In genomic region chr9:73845539-73845938, GRCh38 we compare ENCODE assay signal across 18 cellular contexts.
A peak's percentile ranks its signal among the peaks of the same experiment; 100 is the strongest.
DNase-seq lines count a peak whose midpoint lies in the region; ATAC-seq and TF ChIP-seq lines count a peak whose summit lies in the region.
"Had no signal": no experiment of that assay in that cellular context is flagged by ENCODE, and none has a peak within 500 bp of the region (broad histone marks: within the 10 kb centered on the region; RNA-seq: fewer than 3 reads in every experiment).

No MANE protein-coding gene starts in this region.

- no peak overlapping the region for H3K4me2 ChIP-seq in PC-9

- H3K4me3 ChIP-seq in lower lobe of right lung (no peak overlapping the region), PC-9 (no peak overlapping the region)
- H3K4me3 ChIP-seq: cardiac muscle cell, stomach had no signal

- intact Hi-C loops in lower lobe of right lung (cut with DNase I), result no loop called here
- intact Hi-C loops in PC-9 (cut with micrococcal nuclease; ENCODE audit: unreplicated experiment), result no loop called here

- no peaks in the 10 kb centered on the region for H3K79me2 ChIP-seq in PC-9 (ENCODE audit: low read depth)

- H3K36me3 ChIP-seq in lower lobe of right lung, result no peaks in the 10 kb centered on the region
- no peaks in the 10 kb centered on the region for H3K36me3 ChIP-seq in PC-9 (ENCODE audit: low read depth)
- H3K36me3 ChIP-seq: cardiac muscle cell, stomach had no signal

- POLR2A ChIA-PET in PC-9 (lab: Charles Lee; ENCODE audit: unreplicated experiment), result no interaction called here

- no peak overlapping the region for H3K27ac ChIP-seq in lower lobe of right lung
- H3K27ac ChIP-seq in PC-9, result no peak overlapping the region
- H3K27ac ChIP-seq: cardiac muscle cell, foreskin keratinocyte, RWPE1, stomach had no signal

- H3F3A ChIP-seq in PC-9 (ENCODE audit: insufficient read depth, low read depth), result no peaks in the 10 kb centered on the region

- H3K36me3 Mint-ChIP-seq in stimulated activated naive B cell treated with anti-CD40 and anti-IgM and Interleukin-4, amounts not matched to agents 10 μg/mL and 1 μg/mL and 100 μg/mL, for 72 hours, result no peaks in the 10 kb centered on the region
- H3K36me3 Mint-ChIP-seq: CD4-positive, CD25-positive, alpha-beta regulatory T cell had no signal

- H4K20me1 ChIP-seq in PC-9 (ENCODE audit: insufficient read depth), result no peaks in the 10 kb centered on the region

- no peak for TF ChIP-seq CTCF in lower lobe of right lung (IDR thresholded peaks at IDR 0.05)
- TF ChIP-seq CTCF in PC-9 (conservative IDR thresholded peaks at IDR 0.05), result no peak

- H3K9me3 ChIP-seq in lower lobe of right lung (no peaks in the 10 kb centered on the region), PC-9 (ENCODE audit: insufficient read depth, low read depth) (no peaks in the 10 kb centered on the region)
- H3K9me3 ChIP-seq: stomach had no signal

- DNase-seq in stimulated activated naive B cell treated with anti-CD40 and anti-IgM and Interleukin-4, amounts not matched to agents 10 μg/mL and 1 μg/mL and 100 μg/mL, for 72 hours, result no peak
- DNase-seq in lower lobe of right lung, result no peak
- DNase-seq in DMS 273 treated with DMSO at 0.1 percent for 48 hours (lab: John Stamatoyannopoulos, UW), result no peak
- DNase-seq in PC-9, result no peak
- DNase-seq: activated CD4-positive, CD25-positive, alpha-beta regulatory T cell treated with anti-CD3 and anti-CD28 coated beads, Interleukin-2, amount 50 U/mL, for 72 hours; CD4-positive, CD25-positive, alpha-beta regulatory T cell; effector memory CD8-positive, alpha-beta T cell; foreskin keratinocyte; immature natural killer cell; NCI-H2029 treated with DMSO at 0.1 percent for 48 hours; stomach had no signal

- H3K4me1 Mint-ChIP-seq in stimulated activated naive B cell treated with anti-CD40 and anti-IgM and Interleukin-4, amounts not matched to agents 10 μg/mL and 1 μg/mL and 100 μg/mL, for 72 hours, result no peaks in the 10 kb centered on the region
- H3K4me1 Mint-ChIP-seq: CD4-positive, CD25-positive, alpha-beta regulatory T cell; immature natural killer cell had no signal

- H3K4me1 ChIP-seq in lower lobe of right lung, result no peaks in the 10 kb centered on the region
- H3K4me1 ChIP-seq in PC-9 (replicated peaks; ENCODE audit: insufficient read depth), result no peaks in the 10 kb centered on the region
- H3K4me1 ChIP-seq: stomach had no signal

- no peak overlapping the region for H3K4me3 Mint-ChIP-seq in stimulated activated naive B cell treated with anti-CD40 and anti-IgM and Interleukin-4, amounts not matched to agents 10 μg/mL and 1 μg/mL and 100 μg/mL, for 72 hours
- H3K4me3 Mint-ChIP-seq: CD4-positive, CD25-positive, alpha-beta regulatory T cell; effector memory CD8-positive, alpha-beta T cell; immature natural killer cell; T-helper 1 cell treated with Interleukin-12 subunit alpha and Interleukin-12 subunit beta and Interleukin-4 antibody, amounts not matched to agents 30 μg/mL and 1 μg/mL, for 36 hours had no signal

- CTCF ChIA-PET in PC-9 (lab: Charles Lee), result interaction anchor here (0.6 kb wide), 1 partner anchor 487 kb away, joined by 5 read pairs; no protein-coding TSS in a partner anchor

- no TSS peak for BruUV-seq in PC-9 (replicated peaks; lab: Mats Ljungman, UMichigan)

- H3K27me3 ChIP-seq in lower lobe of right lung (ENCODE audit: low read depth) (no peaks in the 10 kb centered on the region), PC-9 (ENCODE audit: insufficient read depth, low read depth) (no peaks in the 10 kb centered on the region)
- H3K27me3 ChIP-seq: cardiac muscle cell, foreskin keratinocyte, stomach had no signal

- ATAC-seq in GM19351 (IDR thresholded peaks at IDR 0.05; ENCODE audit: unreplicated experiment) (peak; percentile 84), HG02798 (IDR thresholded peaks at IDR 0.05; ENCODE audit: poor library complexity, unreplicated experiment) (peak; percentile 79), HG03460 (IDR thresholded peaks at IDR 0.05; ENCODE audit: unreplicated experiment) (peak; percentile 80), HG03571 (IDR thresholded peaks at IDR 0.05; ENCODE audit: unreplicated experiment) (no peak), lower lobe of right lung (no peak)
- ATAC-seq in stimulated activated naive B cell treated with anti-CD40 and anti-IgM and Interleukin-4, amounts not matched to agents 10 μg/mL and 1 μg/mL and 100 μg/mL, for 72 hours (replicated peaks), result peak; percentile 49 to 55
- ATAC-seq: effector memory CD8-positive, alpha-beta T cell; foreskin keratinocyte had no signal

- H2AFZ ChIP-seq in PC-9, result no peak overlapping the region

- H3K9me3 Mint-ChIP-seq in stimulated activated naive B cell treated with anti-CD40 and anti-IgM and Interleukin-4, amounts not matched to agents 10 μg/mL and 1 μg/mL and 100 μg/mL, for 72 hours, result no peaks in the 10 kb centered on the region

- H3K27me3 Mint-ChIP-seq in stimulated activated naive B cell treated with anti-CD40 and anti-IgM and Interleukin-4, amounts not matched to agents 10 μg/mL and 1 μg/mL and 100 μg/mL, for 72 hours, result no peaks in the 10 kb centered on the region
- H3K27me3 Mint-ChIP-seq: CD4-positive, CD25-positive, alpha-beta regulatory T cell; effector memory CD8-positive, alpha-beta T cell had no signal

- H3K9me2 ChIP-seq in PC-9 (ENCODE audit: insufficient read depth), result peaks cover 6% of the 10 kb centered on the region; the same call in 1 of the 2 replicates

- H3K27ac Mint-ChIP-seq in stimulated activated naive B cell treated with anti-CD40 and anti-IgM and Interleukin-4, amounts not matched to agents 10 μg/mL and 1 μg/mL and 100 μg/mL, for 72 hours, result no peak overlapping the region
- H3K27ac Mint-ChIP-seq: CD4-positive, CD25-positive, alpha-beta regulatory T cell; effector memory CD8-positive, alpha-beta T cell; immature natural killer cell; T-helper 1 cell treated with Interleukin-12 subunit alpha and Interleukin-12 subunit beta and Interleukin-4 antibody, amounts not matched to agents 30 μg/mL and 1 μg/mL, for 36 hours had no signal

Comparison
In these comparisons a context has a peak if more than half of its experiments do, and no peak if none do; other contexts are left out.
1. ATAC-seq: peak in GM19351 (single experiment), HG02798 (single experiment), HG03460 (single experiment) and stimulated activated naive B cell treated with anti-CD40 and anti-IgM and Interleukin-4, amounts not matched to agents 10 μg/mL and 1 μg/mL and 100 μg/mL, for 72 hours (2 of 2); none in HG03571 (single experiment) and lower lobe of right lung (0 of 2).